ENCODE assay signal across 20 cellular contexts in genomic region chr2:143182649-143183048, GRCh38. TPM values are rescaled to one million over a fixed set of nuclear protein-coding genes. Genes with fewer than 3 reads are reported as not detected.
A peak's percentile ranks its signal among the peaks of the same experiment; 100 is the strongest.
DNase-seq lines count a peak whose midpoint lies in the region; ATAC-seq and TF ChIP-seq lines count a peak whose summit lies in the region.
"Had no signal": no experiment of that assay in that cellular context is flagged by ENCODE, and none has a peak within 500 bp of the region (broad histone marks: within the 10 kb centered on the region; RNA-seq: fewer than 3 reads in every experiment).

No MANE protein-coding gene starts in this region.

- peaks cover 36% of the 10 kb centered on the region for H3K4me1 Mint-ChIP-seq in activated CD4-positive, alpha-beta T cell treated with anti-CD3 and anti-CD28 coated beads, Interleukin-2, amount 10 ng/mL, durations not matched to agents 24 days and 14 days
- peaks cover 36 to 58% of the 10 kb centered on the region in 2 donors for H3K4me1 Mint-ChIP-seq in effector memory CD8-positive, alpha-beta T cell (ENCODE audit: low read depth in 2 of 2)

- no peak for ATAC-seq in effector memory CD8-positive, alpha-beta T cell (replicated peaks)
- ATAC-seq in GM21529 (IDR thresholded peaks at IDR 0.05; ENCODE audit: unreplicated experiment) (no peak), GM21825 (IDR thresholded peaks at IDR 0.05; ENCODE audit: unreplicated experiment) (no peak)
- ATAC-seq: HepG2 had no signal

- H3K9me3 ChIP-seq in neutrophil = no peaks in the 10 kb centered on the region
- H3K9me3 ChIP-seq: Caco-2 had no signal

- H3K27me3 ChIP-seq in neutrophil = no peaks in the 10 kb centered on the region
- H3K27me3 ChIP-seq: MG63 had no signal

- no peaks in the 10 kb centered on the region for H3K36me3 ChIP-seq in neutrophil
- H3K36me3 ChIP-seq: MG63 had no signal

- H3K9me3 Mint-ChIP-seq in activated CD4-positive, alpha-beta T cell treated with anti-CD3 and anti-CD28 coated beads, Interleukin-2, amount 10 ng/mL, durations not matched to agents 24 days and 14 days = no peaks in the 10 kb centered on the region
- H3K9me3 Mint-ChIP-seq in effector memory CD8-positive, alpha-beta T cell = no peaks in the 10 kb centered on the region

- H3K4me1 ChIP-seq in neutrophil (ENCODE audit: control insufficient read depth in 1 of 2, insufficient read depth in 1 of 2, low read depth in 1 of 2, low read length in 1 of 2) = peaks cover 28 to 35% of the 10 kb centered on the region in 2 experiments
- H3K4me1 ChIP-seq: Caco-2 had no signal

- TF ChIP-seq CTCF in neutrophil (IDR thresholded peaks at IDR 0.05) = no peak

- H3K4me3 Mint-ChIP-seq in activated CD4-positive, alpha-beta T cell treated with anti-CD3 and anti-CD28 coated beads, Interleukin-2, amount 10 ng/mL, durations not matched to agents 24 days and 14 days = no peak overlapping the region
- peak overlapping the region in 1 of 2 donors; percentile 3 for H3K4me3 Mint-ChIP-seq in effector memory CD8-positive, alpha-beta T cell

- H3K4me3 ChIP-seq in neutrophil (ENCODE audit: low read depth in 1 of 2, low read length in 1 of 2) = no peak overlapping the region
- H3K4me3 ChIP-seq: GM12878, MG63 had no signal

- H3K27ac ChIP-seq in neutrophil = peak overlapping the region; percentile 42
- H3K27ac ChIP-seq: KMS-11 had no signal

- DNase-seq in activated CD4-positive, alpha-beta T cell treated with anti-CD3 and anti-CD28 coated beads, Interleukin-2, amount 10 ng/mL, durations not matched to agents 24 days and 14 days = no peak
- no peak for DNase-seq in activated CD4-positive, alpha-beta T cell treated with anti-CD3 and anti-CD28 coated beads, Interleukin-2, amount 50 U/mL, for 48 hours
- DNase-seq in NCI-H524 (lab: John Stamatoyannopoulos, UW) = peak; percentile 3 to 66
- DNase-seq in effector memory CD8-positive, alpha-beta T cell = no peak
- DNase-seq in NCI-H2107 treated with DMSO at 0.1 percent for 48 hours (lab: John Stamatoyannopoulos, UW; ENCODE audit: unreplicated experiment) = no peak
- DNase-seq: C1 segment of cervical spinal cord, Caco-2, MG63, NCI-H1092 treated with DMSO at 0.1 percent for 48 hours, NCI-H187, NCI-H446 treated with DMSO at 0.1 percent for 48 hours, SHP77 treated with DMSO at 0.1 percent for 48 hours had no signal

- intact Hi-C loops in activated CD4-positive, alpha-beta T cell treated with anti-CD3 and anti-CD28 coated beads, Interleukin-2, amount 10 ng/mL, durations not matched to agents 24 days and 14 days (cut with micrococcal nuclease) = no loop called here

- H3K36me3 Mint-ChIP-seq in activated CD4-positive, alpha-beta T cell treated with anti-CD3 and anti-CD28 coated beads, Interleukin-2, amount 10 ng/mL, durations not matched to agents 24 days and 14 days (ENCODE audit: low read depth) = peaks cover 46% of the 10 kb centered on the region
- peaks cover 3% of the 10 kb centered on the region for H3K36me3 Mint-ChIP-seq in effector memory CD8-positive, alpha-beta T cell (ENCODE audit: insufficient read depth)

- no peaks in the 10 kb centered on the region for H3K27me3 Mint-ChIP-seq in activated CD4-positive, alpha-beta T cell treated with anti-CD3 and anti-CD28 coated beads, Interleukin-2, amount 10 ng/mL, durations not matched to agents 24 days and 14 days
- H3K27me3 Mint-ChIP-seq in effector memory CD8-positive, alpha-beta T cell = no peaks in the 10 kb centered on the region

- H3K27ac Mint-ChIP-seq in activated CD4-positive, alpha-beta T cell treated with anti-CD3 and anti-CD28 coated beads, Interleukin-2, amount 10 ng/mL, durations not matched to agents 24 days and 14 days = peak overlapping the region; percentile 23
- H3K27ac Mint-ChIP-seq in effector memory CD8-positive, alpha-beta T cell = peak overlapping the region; percentile 2 to 77

RNA-seq across cellular contexts. Expression of gene ARHGAP15, which starts 53.4 kb away (rescaled TPM):
- total RNA-seq in activated CD4-positive, alpha-beta T cell treated with anti-CD3 and anti-CD28 coated beads, Interleukin-2, amount 10 ng/mL, durations not matched to agents 24 days and 14 days = 56.0 and 56.2 TPM in 2 replicates
- total RNA-seq: A172, Caco-2, H1, HepG2 had no signal

Comparison
In these comparisons a context has a peak if more than half of its experiments do, and no peak if none do; other contexts are left out.
1. DNase-seq: peak in NCI-H524 (2 of 2); none in activated CD4-positive, alpha-beta T cell treated with anti-CD3 and anti-CD28 coated beads, Interleukin-2, amount 10 ng/mL, durations not matched to agents 24 days and 14 days (single experiment), activated CD4-positive, alpha-beta T cell treated with anti-CD3 and anti-CD28 coated beads, Interleukin-2, amount 50 U/mL, for 48 hours (0 of 2), effector memory CD8-positive, alpha-beta T cell (0 of 3) and NCI-H2107 treated with DMSO at 0.1 percent for 48 hours (single experiment).